8 cellular contexts compared by ENCODE assay signal in genomic region chr11:62621567-62622470, GRCh38. TPM values are rescaled to one million over a fixed set of nuclear protein-coding genes. Genes with fewer than 3 reads are reported as not detected.
DNase-seq lines count a peak whose midpoint lies in the region; ATAC-seq and TF ChIP-seq lines count a peak whose summit lies in the region.

B3GAT3 (minus strand) TSS chr11:62621986; CDS start chr11:62621947, 39 bp downstream.

- H3K27ac ChIP-seq in HUES64 (ENCODE audit: low read depth, low read length), result peak within 1 kb of the TSS; percentile 91
- H3K27ac ChIP-seq in OCI-LY1 (ENCODE audit: low read depth, low read length, poor library complexity, severe bottlenecking), result peak within 1 kb of the TSS; percentile 81

- H2AFZ ChIP-seq in OCI-LY1 (ENCODE audit: low read length), result no peak within 1 kb of the TSS

- H3K36me3 Mint-ChIP-seq in Calu3 (ENCODE audit: insufficient read depth, unreplicated experiment) (peaks cover 65% of the 10 kb centered on the region), endothelial cell (ENCODE audit: low read depth, unreplicated experiment) (peaks cover 31% of the 10 kb centered on the region), mesothelial cell of epicardium (peaks cover 14% of the 10 kb centered on the region)

- BruUV-seq in Calu3 (replicated peaks; lab: Mats Ljungman, UMichigan), result no TSS peak

- peak within 1 kb of the TSS; percentile 92 for H3K4me2 ChIP-seq in OCI-LY1 (ENCODE audit: low read length)

- H3K27ac Mint-ChIP-seq in Calu3 (ENCODE audit: unreplicated experiment) (peak within 1 kb of the TSS; percentile 95), endothelial cell (ENCODE audit: unreplicated experiment) (peak within 1 kb of the TSS; percentile 100), mesothelial cell of epicardium (peak within 1 kb of the TSS; percentile 97)

- peaks cover 10% of the 10 kb centered on the region; the same call in 1 of the 2 replicates for H3K4me1 ChIP-seq in HUES64 (ENCODE audit: insufficient read depth, low read length)
- H3K4me1 ChIP-seq in OCI-LY1 (ENCODE audit: insufficient read depth, low read length, severe bottlenecking), result peaks cover 14% of the 10 kb centered on the region

- peak within 1 kb of the TSS; percentile 93 for H3K4me3 ChIP-seq in HUES64 (ENCODE audit: low read length)
- peak within 1 kb of the TSS; percentile 96 for H3K4me3 ChIP-seq in OCI-LY1 (ENCODE audit: low read depth, low read length, poor library complexity, severe bottlenecking)

- peaks cover 8% of the 10 kb centered on the region for H3K79me2 ChIP-seq in OCI-LY1 (ENCODE audit: insufficient read depth, low read length)

- intact Hi-C loops in Calu3 (cut with micrococcal nuclease; ENCODE audit: unreplicated experiment), result no loop called here

- ATAC-seq in GM21447 (IDR thresholded peaks at IDR 0.05; ENCODE audit: unreplicated experiment), result peak; percentile 88

- peaks cover 20% of the 10 kb centered on the region for H3K36me3 ChIP-seq in HUES64 (ENCODE audit: insufficient read depth, low read length)
- H3K36me3 ChIP-seq in OCI-LY1 (ENCODE audit: insufficient read depth, low read length), result peaks cover 35% of the 10 kb centered on the region

- TF ChIP-seq CTCF in Calu3 (IDR thresholded peaks at IDR 0.05; ENCODE audit: unreplicated experiment), result no peak
- no peak for TF ChIP-seq CTCF in OCI-LY1 (IDR thresholded peaks at IDR 0.05; ENCODE audit: low read length)
- TF ChIP-seq CTCF in endothelial cell (IDR thresholded peaks at IDR 0.05; ENCODE audit: unreplicated experiment), result no peak
- TF ChIP-seq CTCF in mesothelial cell of epicardium (IDR thresholded peaks at IDR 0.05; ENCODE audit: unreplicated experiment), result no peak

- H3K9ac ChIP-seq in HUES64 (ENCODE audit: low read depth, low read length) (peak within 1 kb of the TSS; percentile 87), OCI-LY1 (ENCODE audit: low read length) (peak within 1 kb of the TSS; percentile 99)

- no peaks in the 10 kb centered on the region for H3K9me2 ChIP-seq in OCI-LY1 (ENCODE audit: low read depth, low read length)

- H3K27me3 ChIP-seq in HUES64 (ENCODE audit: insufficient read depth, low read length) (no peaks in the 10 kb centered on the region), OCI-LY1 (ENCODE audit: insufficient read depth, low read length) (no peaks in the 10 kb centered on the region)

- H3K27me3 Mint-ChIP-seq in Calu3 (ENCODE audit: unreplicated experiment), result no peaks in the 10 kb centered on the region
- peaks cover 15% of the 10 kb centered on the region for H3K27me3 Mint-ChIP-seq in endothelial cell (ENCODE audit: unreplicated experiment)
- no peaks in the 10 kb centered on the region for H3K27me3 Mint-ChIP-seq in mesothelial cell of epicardium (ENCODE audit: low read depth)

- no peaks in the 10 kb centered on the region for H3K9me3 ChIP-seq in HUES64 (ENCODE audit: insufficient read depth, low read depth, low read length)
- H3K9me3 ChIP-seq in OCI-LY1 (ENCODE audit: low read length), result no peaks in the 10 kb centered on the region

- no peaks in the 10 kb centered on the region for H3K9me3 Mint-ChIP-seq in Calu3 (ENCODE audit: low read depth, unreplicated experiment)
- H3K9me3 Mint-ChIP-seq in endothelial cell (ENCODE audit: unreplicated experiment), result no peaks in the 10 kb centered on the region
- H3K9me3 Mint-ChIP-seq in mesothelial cell of epicardium, result no peaks in the 10 kb centered on the region

- CTCF ChIA-PET in Calu3 (lab: Charles Lee), result interaction anchor here (0.6 to 2.1 kb wide), 9 partner anchors 10 to 227 kb away, joined by 3 to 5 read pairs (median 3); partner anchors contain the start of gene TUT1

- H3K4me1 Mint-ChIP-seq in Calu3 (ENCODE audit: low read depth, unreplicated experiment) (peaks cover 18% of the 10 kb centered on the region), endothelial cell (ENCODE audit: unreplicated experiment) (peaks cover 46% of the 10 kb centered on the region), mesothelial cell of epicardium (peaks cover 23% of the 10 kb centered on the region)

- 3% methylated on average over 77 of the region's 77 CpGs for WGBS in HUES64

- peaks cover 7% of the 10 kb centered on the region; the same call in 1 of the 2 replicates for H3F3A ChIP-seq in OCI-LY1 (ENCODE audit: insufficient read depth, low read length)

- no peaks in the 10 kb centered on the region for H4K20me1 ChIP-seq in OCI-LY1 (ENCODE audit: insufficient read depth, low read length)

- H3K4me3 Mint-ChIP-seq in Calu3 (ENCODE audit: low read depth, unreplicated experiment) (peak within 1 kb of the TSS; percentile 90), endothelial cell (ENCODE audit: unreplicated experiment) (peak within 1 kb of the TSS; percentile 93), mesothelial cell of epicardium (peak within 1 kb of the TSS; percentile 92)

- DNase-seq in Calu3 (peak; percentile 99), endothelial cell (ENCODE audit: low spot score) (peak; percentile 93), mesothelial cell of epicardium (ENCODE audit: low spot score in 2 of 2, unreplicated experiment in 2 of 2) (peak; percentile 92 to 96)
- DNase-seq in activated CD8-positive, alpha-beta memory T cell treated with anti-CD3 and anti-CD28 coated beads, Interleukin-2, amount 50 U/mL, for 4 hours, result peak; percentile 98
- DNase-seq in stimulated activated CD8-positive, alpha-beta memory T cell treated with anti-CD3 and anti-CD28 coated beads, Interleukin-15, amount 100 ng/mL, for 48 hours (ENCODE audit: low read depth in 2 of 2), result peak; percentile 98

RNA-seq across cellular contexts. Expression of gene B3GAT3, which starts in this region (rescaled TPM):
- total RNA-seq in Calu3 (2022), result 31.5 and 32.7 TPM in 2 replicates
- polyA plus RNA-seq in HUES64 (2013, experiment 1 of 2), result 17.8 TPM
- polyA plus RNA-seq in HUES64 (2013, experiment 2 of 2), result 22.8 TPM
- 32.8 TPM for total RNA-seq in endothelial cell (ENCODE audit: unreplicated experiment)
- total RNA-seq in mesothelial cell of epicardium, result 48.1 to 56.4 TPM (median 52.6 TPM) in 3 replicates

Comparison
In these comparisons a context has a peak if more than half of its experiments do, and no peak if none do; other contexts are left out.
1. Peak in every context shown above with its lines: DNase-seq, ATAC-seq, H3K4me3 ChIP-seq and H3K27ac ChIP-seq.